In genomic region chr1:7386226-7387052, GRCh38 we compare ENCODE assay signal across 16 cellular contexts.
A peak's percentile ranks its signal among the peaks of the same experiment; 100 is the strongest.
DNase-seq lines count a peak whose midpoint lies in the region; ATAC-seq, FAIRE-seq and TF ChIP-seq lines count a peak whose summit lies in the region.
"Had no signal": no experiment of that assay in that cellular context is flagged by ENCODE, and none has a peak within 500 bp of the region (broad histone marks: within the 10 kb centered on the region; RNA-seq: fewer than 3 reads in every experiment).

No MANE protein-coding gene starts in this region.

- TF ChIP-seq EP300 in HepG2 (IDR thresholded peaks at IDR 0.05; ENCODE audit: low read depth in 2 of 2, low read length in 2 of 2): no peak
- TF ChIP-seq EP300 in HepG2 (CRISPR knock-in tag; IDR thresholded peaks at IDR 0.05; ENCODE audit: borderline replicate concordance): no peak

- H3K4me1 ChIP-seq in aorta (ENCODE audit: control insufficient read depth in 1 of 2, insufficient read depth in 2 of 2, low read length in 2 of 2) (no peaks in the 10 kb centered on the region), body of pancreas (peaks cover 11% of the 10 kb centered on the region), HepG2 (ENCODE audit: insufficient read depth, low read length) (no peaks in the 10 kb centered on the region)

- no peaks in the 10 kb centered on the region for H3K36me3 ChIP-seq in aorta (ENCODE audit: control insufficient read depth in 1 of 2, insufficient read depth in 2 of 2, low read length in 1 of 2)
- no peaks in the 10 kb centered on the region for H3K36me3 ChIP-seq in body of pancreas (replicated peaks in 1 of 2; ENCODE audit: insufficient read depth in 1 of 2, low read depth in 2 of 2)
- no peaks in the 10 kb centered on the region for H3K36me3 ChIP-seq in HepG2 (replicated peaks in 1 of 2; ENCODE audit: control insufficient read depth in 1 of 2, insufficient read depth in 2 of 2, low read length in 2 of 2)
- H3K36me3 ChIP-seq: left lung, thoracic aorta had no signal

- intact Hi-C loops in aorta (cut with DNase I) (no loop called here), body of pancreas (cut with DNase I) (no loop called here), HepG2 (cut with micrococcal nuclease; ENCODE audit: unreplicated experiment) (no loop called here)

- WGBS in aorta, 2 donors: 90 to 92% methylated on average over 20 of the region's 20 CpGs
- 88 to 95% methylated on average over 12 to 20 of the region's 20 CpGs for WGBS in body of pancreas, 2 donors
- WGBS in HepG2 (ENCODE audit: low lambda C conversion rate): 21% methylated on average over 9 of the region's 20 CpGs

- H3K4me1 Mint-ChIP-seq in activated T-cell treated with anti-CD3 and anti-CD28 coated beads, Interleukin-2, amount 50 U/mL, for 24 hours (ENCODE audit: low read depth): no peaks in the 10 kb centered on the region
- peaks cover 61% of the 10 kb centered on the region for H3K4me1 Mint-ChIP-seq in brain
- H3K4me1 Mint-ChIP-seq: T-helper 17 cell had no signal

- no TSS peak for BruUV-seq in HepG2 (replicated peaks; lab: Mats Ljungman, UMichigan)

- no peaks in the 10 kb centered on the region for H3K9me3 Mint-ChIP-seq in activated T-cell treated with anti-CD3 and anti-CD28 coated beads, Interleukin-2, amount 50 U/mL, for 24 hours
- H3K9me3 Mint-ChIP-seq in brain: peaks cover 0 to 8% (median 0%) of the 10 kb centered on the region in 5 experiments
- H3K9me3 Mint-ChIP-seq: activated T-cell treated with anti-CD3 and anti-CD28 coated beads, Interleukin-2, amount 50 U/mL, for 4 hours had no signal

- TF ChIP-seq CTCF in brain (conservative IDR thresholded peaks at IDR 0.05) (no peak), body of pancreas (IDR thresholded peaks at IDR 0.05) (no peak), HepG2 (CRISPR knock-in tag; IDR thresholded peaks at IDR 0.05) (no peak)

- POLR2A ChIA-PET in HepG2 (lab: Yijun Ruan, JAX): no interaction called here

- no peak overlapping the region for H3K9ac ChIP-seq in HepG2 (ENCODE audit: insufficient read depth, low read depth, low read length)

- H2AFZ ChIP-seq in HepG2 (ENCODE audit: low read length): no peak overlapping the region

- peak; percentile 3 for DNase-seq in activated T-cell treated with anti-CD3 and anti-CD28 coated beads, Interleukin-2, amount 50 U/mL, for 24 hours
- DNase-seq in activated T-cell treated with anti-CD3 and anti-CD28 coated beads, Interleukin-2, amount 50 U/mL, for 1 hour: no peak
- peak; percentile 72 for DNase-seq in mesenteric fat pad (ENCODE audit: low spot score)
- peak; percentile 28 to 55 for DNase-seq in aorta
- no peak for DNase-seq in body of pancreas
- DNase-seq in HepG2 (ENCODE audit: low spot score): no peak
- DNase-seq: activated CD4-positive, alpha-beta T cell treated with anti-CD3 and anti-CD28 coated beads for 1 hour; activated T-cell treated with anti-CD3 and anti-CD28 coated beads, Interleukin-2, amount 50 U/mL, for 4 hours; cortex of kidney; NCI-H2029 treated with DMSO at 0.1 percent for 48 hours; NK-92 treated with Interleukin-12 subunit alpha and Interleukin-12 subunit beta, amount 100 ng/mL, for 24 hours; T-helper 17 cell had no signal

- H3K27ac Mint-ChIP-seq in activated T-cell treated with anti-CD3 and anti-CD28 coated beads, Interleukin-2, amount 50 U/mL, for 24 hours: no peak overlapping the region
- H3K27ac Mint-ChIP-seq in brain: peak overlapping the region in 4 of 5 experiments; percentile 52 to 86 (median 74)
- H3K27ac Mint-ChIP-seq: T-helper 17 cell had no signal

- ATAC-seq in aorta (ENCODE audit: low FRiP score) (no peak), body of pancreas (no peak), HG02870 (IDR thresholded peaks at IDR 0.05; ENCODE audit: unreplicated experiment) (no peak), HepG2 (no peak)
- ATAC-seq: activated T-cell treated with anti-CD3 and anti-CD28 coated beads, Interleukin-2, amount 50 U/mL, for 4 hours; T-helper 17 cell had no signal

- H3K27me3 Mint-ChIP-seq in activated T-cell treated with anti-CD3 and anti-CD28 coated beads, Interleukin-2, amount 50 U/mL, for 24 hours: no peaks in the 10 kb centered on the region
- H3K27me3 Mint-ChIP-seq in brain: peaks cover 7% of the 10 kb centered on the region

- in situ Hi-C loops in HepG2 (cut with HindIII; ENCODE audit: extremely low pct_ligation_motif_present, low pct_unique_long_range_greater_than_20kb): no loop called here

- no peaks in the 10 kb centered on the region for H3K9me3 ChIP-seq in aorta (ENCODE audit: control insufficient read depth, low read length)
- peaks cover 0 to 5% (median 0%) of the 10 kb centered on the region in 3 donors for H3K9me3 ChIP-seq in body of pancreas
- H3K9me3 ChIP-seq in HepG2 (ENCODE audit: low read length): no peaks in the 10 kb centered on the region
- H3K9me3 ChIP-seq: left lung, thoracic aorta had no signal

- H3K27me3 ChIP-seq in aorta (ENCODE audit: control insufficient read depth in 1 of 2, insufficient read depth in 2 of 2, low read length in 1 of 2): no peaks in the 10 kb centered on the region
- H3K27me3 ChIP-seq in body of pancreas: no peaks in the 10 kb centered on the region
- H3K27me3 ChIP-seq in HepG2 (ENCODE audit: control insufficient read depth in 1 of 2, insufficient read depth in 2 of 2, low read length in 2 of 2): peaks cover 0 to 22% of the 10 kb centered on the region in 2 experiments; a peak in 4 of 5 replicates
- H3K27me3 ChIP-seq: left lung had no signal

- H3K4me3 ChIP-seq in aorta (ENCODE audit: low read length in 2 of 2) (no peak overlapping the region), body of pancreas (no peak overlapping the region), HepG2 (replicated peaks in 1 of 3; ENCODE audit: insufficient read depth in 1 of 3, low read depth in 2 of 3, low read length in 3 of 3) (no peak overlapping the region)
- H3K4me3 ChIP-seq: left lung, thoracic aorta had no signal

- no peaks in the 10 kb centered on the region for H3K79me2 ChIP-seq in HepG2 (ENCODE audit: insufficient read depth, low read length)

- TF ChIP-seq POLR2A in body of pancreas (IDR thresholded peaks at IDR 0.05): no peak
- TF ChIP-seq POLR2A in HepG2 (IDR thresholded peaks at IDR 0.05; ENCODE audit: insufficient read depth in 1 of 2, low read depth in 2 of 2, low read length in 2 of 2): no peak

- CTCF ChIA-PET in HepG2 (lab: Yijun Ruan, JAX; ENCODE audit: low intra/inter-chr PET ratio, low total read pairs): no interaction called here

- H3K4me2 ChIP-seq in HepG2 (ENCODE audit: low read depth, low read length): no peak overlapping the region

- no peak for FAIRE-seq in HepG2 (lab: Jason Lieb, UNC)

- no peak overlapping the region for H3K4me3 Mint-ChIP-seq in activated T-cell treated with anti-CD3 and anti-CD28 coated beads, Interleukin-2, amount 50 U/mL, for 24 hours
- no peak overlapping the region for H3K4me3 Mint-ChIP-seq in brain
- H3K4me3 Mint-ChIP-seq: activated T-cell treated with anti-CD3 and anti-CD28 coated beads, Interleukin-2, amount 50 U/mL, for 4 hours; T-helper 17 cell had no signal

- H3K36me3 Mint-ChIP-seq in activated T-cell treated with anti-CD3 and anti-CD28 coated beads, Interleukin-2, amount 50 U/mL, for 24 hours (ENCODE audit: low read depth): no peaks in the 10 kb centered on the region
- H3K36me3 Mint-ChIP-seq in brain: no peaks in the 10 kb centered on the region

- no peaks in the 10 kb centered on the region; the same call in 1 of the 2 replicates for H4K20me1 ChIP-seq in HepG2 (ENCODE audit: insufficient read depth, low read length)

- TF ChIP-seq RAD21 in HepG2 (CRISPR knock-in tag; IDR thresholded peaks at IDR 0.05): no peak

- H3K27ac ChIP-seq in aorta (ENCODE audit: low read depth in 1 of 2, low read length in 2 of 2) (no peak overlapping the region), body of pancreas (no peak overlapping the region), HepG2 (ENCODE audit: extremely low read length, insufficient read depth, low read length) (no peak overlapping the region)
- H3K27ac ChIP-seq: left lung, thoracic aorta had no signal

TF ChIP-seq in HepG2, 621 proteins besides CTCF, POLR2A, EP300 and RAD21 (continues in another document):
- TF ChIP-seq TAF1 (CRISPR knock-in tag; IDR thresholded peaks at IDR 0.05): no peak
- no peak for TF ChIP-seq NFYC (CRISPR knock-in tag; IDR thresholded peaks at IDR 0.05)
- TF ChIP-seq SKI (IDR thresholded peaks at IDR 0.05; ENCODE audit: partially characterized antibody): no peak
- TF ChIP-seq U2AF2 (IDR thresholded peaks at IDR 0.05; ENCODE audit: low read depth, low read length): no peak
- TF ChIP-seq ZNF629 (CRISPR knock-in tag; conservative IDR thresholded peaks at IDR 0.05): no peak
- TF ChIP-seq NFKB2 (CRISPR knock-in tag; IDR thresholded peaks at IDR 0.05; ENCODE audit: borderline replicate concordance): no peak
- no peak for TF ChIP-seq ZNF816 (CRISPR knock-in tag; IDR thresholded peaks at IDR 0.05; ENCODE audit: borderline replicate concordance)
- no peak for TF ChIP-seq HDAC6 (IDR thresholded peaks at IDR 0.05; ENCODE audit: low read depth, low read length)
- TF ChIP-seq SNAI1 (CRISPR knock-in tag; IDR thresholded peaks at IDR 0.05; ENCODE audit: borderline replicate concordance): no peak
- TF ChIP-seq ZNF605 (CRISPR knock-in tag; IDR thresholded peaks at IDR 0.05): no peak
- no peak for TF ChIP-seq ZNF274 (CRISPR knock-in tag; IDR thresholded peaks at IDR 0.05)
- TF ChIP-seq BRCA1 (CRISPR knock-in tag; IDR thresholded peaks at IDR 0.05): no peak
- TF ChIP-seq GRHL1 (CRISPR knock-in tag; conservative IDR thresholded peaks at IDR 0.05): no peak
- no peak for TF ChIP-seq TBX2 (CRISPR knock-in tag; IDR thresholded peaks at IDR 0.05; ENCODE audit: borderline replicate concordance)

Comparison
In these comparisons a context has a peak if more than half of its experiments do, and no peak if none do; other contexts are left out.
1. DNase-seq: peak in activated T-cell treated with anti-CD3 and anti-CD28 coated beads, Interleukin-2, amount 50 U/mL, for 24 hours (single experiment), mesenteric fat pad (single experiment) and aorta (2 of 2); none in activated T-cell treated with anti-CD3 and anti-CD28 coated beads, Interleukin-2, amount 50 U/mL, for 1 hour (single experiment), body of pancreas (0 of 4) and HepG2 (single experiment).